Comparison of ENCODE assay signal across 8 cellular contexts in genomic region chr14:88563845-88564244, GRCh38. TPM values are rescaled to one million over a fixed set of nuclear protein-coding genes. Genes with fewer than 3 reads are reported as not detected.
DNase-seq lines count a peak whose midpoint lies in the region; FAIRE-seq and TF ChIP-seq lines count a peak whose summit lies in the region.

No MANE protein-coding gene starts in this region.

- H3K4me1 Mint-ChIP-seq in T-helper 2 cell treated with Interferon-gamma antibody and Interleukin-4, amounts not matched to agents 5 μg/mL and 100 μg/mL, for 36 hours (ENCODE audit: low read depth) = peaks cover 22% of the 10 kb centered on the region
- H3K4me1 Mint-ChIP-seq in activated naive CD8-positive, alpha-beta T cell (ENCODE audit: low read depth) = peaks cover 37% of the 10 kb centered on the region

- no peak for DNase-seq in T-helper 2 cell treated with Interferon-gamma antibody and Interleukin-4, amounts not matched to agents 5 μg/mL and 100 μg/mL, for 36 hours (ENCODE audit: low spot score)
- DNase-seq in T-helper 2 cell (no peak), kidney (no peak), SKM-1 treated with dmso at 0.1 percent for 144 hours (lab: John Stamatoyannopoulos, UW; ENCODE audit: unreplicated experiment) (no peak), NCI-H2196 treated with DMSO at 0.1 percent for 48 hours (lab: John Stamatoyannopoulos, UW; ENCODE audit: unreplicated experiment) (no peak)
- no peak for DNase-seq in stimulated activated naive CD4-positive, alpha-beta T cell treated with Interleukin-2 at 50 U/mL for 16 hours (lab: John Stamatoyannopoulos, UW)

- FAIRE-seq in kidney (lab: Jason Lieb, UNC) = no peak

- H3K4me1 ChIP-seq in kidney (ENCODE audit: control insufficient read depth in 1 of 2, insufficient read depth in 1 of 2, low read depth in 1 of 2, low read length in 2 of 2) = peaks cover 6 to 11% of the 10 kb centered on the region in 2 donors
- peaks cover 2 to 19% (median 17%) of the 10 kb centered on the region in 5 donors for H3K4me1 ChIP-seq in subcutaneous abdominal adipose tissue (ENCODE audit: control insufficient read depth in 5 of 5, insufficient read depth in 5 of 5, low read length in 5 of 5)

- H3K9me3 ChIP-seq in kidney (ENCODE audit: control insufficient read depth in 1 of 2, low read length in 2 of 2) (no peaks in the 10 kb centered on the region), subcutaneous abdominal adipose tissue (ENCODE audit: control insufficient read depth in 5 of 5, low read length in 5 of 5) (no peaks in the 10 kb centered on the region)

- no peak for TF ChIP-seq CTCF in kidney (IDR thresholded peaks at IDR 0.05; ENCODE audit: borderline replicate concordance, extremely low read depth, insufficient read depth)

- peaks cover 30% of the 10 kb centered on the region for H3K36me3 Mint-ChIP-seq in T-helper 2 cell treated with Interferon-gamma antibody and Interleukin-4, amounts not matched to agents 5 μg/mL and 100 μg/mL, for 36 hours (ENCODE audit: low read depth)
- H3K36me3 Mint-ChIP-seq in activated naive CD8-positive, alpha-beta T cell = peaks cover 6% of the 10 kb centered on the region

- peaks cover 6% of the 10 kb centered on the region for H3K9me3 Mint-ChIP-seq in T-helper 2 cell treated with Interferon-gamma antibody and Interleukin-4, amounts not matched to agents 5 μg/mL and 100 μg/mL, for 36 hours
- H3K9me3 Mint-ChIP-seq in activated naive CD8-positive, alpha-beta T cell (ENCODE audit: low read depth) = no peaks in the 10 kb centered on the region

- intact Hi-C loops in kidney (cut with DNase I) = no loop called here

- H3K36me3 ChIP-seq in kidney (ENCODE audit: control insufficient read depth in 1 of 2, insufficient read depth in 2 of 2, low read length in 2 of 2) (peaks cover 2 to 12% of the 10 kb centered on the region in 2 donors), subcutaneous abdominal adipose tissue (ENCODE audit: control insufficient read depth in 5 of 5, insufficient read depth in 5 of 5, low read length in 5 of 5) (peaks cover 6 to 11% (median 10%) of the 10 kb centered on the region in 5 donors)

- H3K27ac ChIP-seq in kidney (ENCODE audit: low read depth in 2 of 2, low read length in 2 of 2) (no peak overlapping the region), subcutaneous abdominal adipose tissue (ENCODE audit: low read depth, low read length) (peak overlapping the region; percentile 88)

- peak overlapping the region; percentile 85 for H3K27ac Mint-ChIP-seq in T-helper 2 cell treated with Interferon-gamma antibody and Interleukin-4, amounts not matched to agents 5 μg/mL and 100 μg/mL, for 36 hours
- H3K27ac Mint-ChIP-seq in activated naive CD8-positive, alpha-beta T cell = peak overlapping the region; percentile 84

- peak overlapping the region; percentile 33 to 86 for H3K9ac ChIP-seq in kidney (ENCODE audit: low read length in 2 of 2)
- H3K9ac ChIP-seq in subcutaneous abdominal adipose tissue (ENCODE audit: low read length in 5 of 5) = peak overlapping the region; percentile 6 to 93 (median 81)

- peak overlapping the region; percentile 90 for H3K4me3 Mint-ChIP-seq in T-helper 2 cell treated with Interferon-gamma antibody and Interleukin-4, amounts not matched to agents 5 μg/mL and 100 μg/mL, for 36 hours
- peak overlapping the region; percentile 98 for H3K4me3 Mint-ChIP-seq in activated naive CD8-positive, alpha-beta T cell

- H3K4me3 ChIP-seq in kidney (ENCODE audit: low read length in 2 of 2) = peak overlapping the region; percentile 62 to 85
- H3K4me3 ChIP-seq in subcutaneous abdominal adipose tissue (ENCODE audit: low read depth in 1 of 5, low read length in 5 of 5) = peak overlapping the region; percentile 71 to 98 (median 92)

- H3K27me3 ChIP-seq in subcutaneous abdominal adipose tissue (ENCODE audit: control insufficient read depth in 5 of 5, insufficient read depth in 4 of 5, low read length in 5 of 5) = no peaks in the 10 kb centered on the region

- peaks cover 7% of the 10 kb centered on the region for H3K27me3 Mint-ChIP-seq in T-helper 2 cell treated with Interferon-gamma antibody and Interleukin-4, amounts not matched to agents 5 μg/mL and 100 μg/mL, for 36 hours (ENCODE audit: low read depth)
- peaks cover 2% of the 10 kb centered on the region for H3K27me3 Mint-ChIP-seq in activated naive CD8-positive, alpha-beta T cell

RNA-seq across cellular contexts. Expression of gene ZC3H14, which starts 1.0 kb away (rescaled TPM):
- total RNA-seq in kidney = 49.7 TPM
- polyA plus RNA-seq in kidney (ENCODE audit: insufficient read depth, low read depth, low replicate concordance) = 27.7 TPM

RNA-seq across cellular contexts. Expression of gene PTPN21, which starts 9.0 kb away (rescaled TPM):
- total RNA-seq in kidney = 23.2 TPM
- polyA plus RNA-seq in kidney (ENCODE audit: insufficient read depth, low read depth, low replicate concordance) = 5.3 TPM
